ENCODE assay signal across 9 cellular contexts in the genomic region with DNA sequence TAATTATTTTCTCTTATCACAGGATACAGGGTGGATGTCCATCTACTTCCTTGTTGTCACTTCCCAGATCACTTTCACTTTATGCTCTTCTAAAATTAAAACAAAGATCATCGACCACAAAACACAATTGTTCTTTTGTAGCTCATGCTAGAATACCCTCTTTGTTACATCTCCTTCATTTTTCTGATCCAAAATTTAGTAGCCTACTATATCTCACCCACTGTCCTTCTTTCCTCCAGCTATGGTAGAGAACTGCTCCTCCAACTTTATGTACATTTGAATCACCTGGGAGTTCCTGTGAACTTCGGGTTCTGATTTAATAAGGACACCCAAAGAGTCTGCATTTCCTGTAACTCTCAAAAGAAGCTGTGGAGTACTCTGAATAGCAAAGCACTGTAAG. TPM values are rescaled to one million over a fixed set of nuclear protein-coding genes. Genes with fewer than 3 reads are reported as not detected.
A peak's percentile ranks its signal among the peaks of the same experiment; 100 is the strongest.
DNase-seq lines count a peak whose midpoint lies in the region; ATAC-seq and TF ChIP-seq lines count a peak whose summit lies in the region.
"Had no signal": no experiment of that assay in that cellular context is flagged by ENCODE, and none has a peak within 500 bp of the region (broad histone marks: within the 10 kb centered on the region; RNA-seq: fewer than 3 reads in every experiment).

No MANE protein-coding gene starts in this region.

- H3K4me3 Mint-ChIP-seq in activated naive CD4-positive, alpha-beta T cell treated with anti-CD3 and anti-CD28 coated beads for 36 hours: peak overlapping the region; percentile 92
- peak overlapping the region; percentile 94 for H3K4me3 Mint-ChIP-seq in activated CD8-positive, alpha-beta T cell treated with anti-CD3 and anti-CD28 coated beads, Interleukin-2, amount 10 ng/mL, durations not matched to agents 7 days and 5 days

- no peak for ATAC-seq in activated CD8-positive, alpha-beta T cell treated with anti-CD3 and anti-CD28 coated beads, Interleukin-2, amount 10 ng/mL, durations not matched to agents 7 days and 5 days
- ATAC-seq in lower lobe of right lung: no peak
- no peak for ATAC-seq in thoracic aorta (ENCODE audit: insufficient number of reproducible peaks, low FRiP score, low read depth)
- ATAC-seq in left lobe of liver: no peak
- ATAC-seq in GM18868 (IDR thresholded peaks at IDR 0.05; ENCODE audit: unreplicated experiment): no peak
- no peak for ATAC-seq in GM18520 (IDR thresholded peaks at IDR 0.05; ENCODE audit: unreplicated experiment)

- intact Hi-C loops in activated naive CD4-positive, alpha-beta T cell treated with anti-CD3 and anti-CD28 coated beads for 36 hours (cut with micrococcal nuclease): loop anchor here (5.0 kb wide), 1 partner anchor 875 kb away; a partner anchor contains a TSS
- intact Hi-C loops in lower lobe of right lung (cut with DNase I): no loop called here

- no peaks in the 10 kb centered on the region for H3K27me3 Mint-ChIP-seq in activated naive CD4-positive, alpha-beta T cell treated with anti-CD3 and anti-CD28 coated beads for 36 hours (ENCODE audit: low read depth)
- no peaks in the 10 kb centered on the region for H3K27me3 Mint-ChIP-seq in activated CD8-positive, alpha-beta T cell treated with anti-CD3 and anti-CD28 coated beads, Interleukin-2, amount 10 ng/mL, durations not matched to agents 7 days and 5 days (ENCODE audit: low read depth)

- H3K9me3 Mint-ChIP-seq in activated naive CD4-positive, alpha-beta T cell treated with anti-CD3 and anti-CD28 coated beads for 36 hours: peaks cover 2% of the 10 kb centered on the region
- H3K9me3 Mint-ChIP-seq in activated CD8-positive, alpha-beta T cell treated with anti-CD3 and anti-CD28 coated beads, Interleukin-2, amount 10 ng/mL, durations not matched to agents 7 days and 5 days (ENCODE audit: insufficient read depth): peaks cover 5% of the 10 kb centered on the region

- H3K27ac Mint-ChIP-seq in activated naive CD4-positive, alpha-beta T cell treated with anti-CD3 and anti-CD28 coated beads for 36 hours: peak overlapping the region; percentile 85
- peak overlapping the region; percentile 84 for H3K27ac Mint-ChIP-seq in activated CD8-positive, alpha-beta T cell treated with anti-CD3 and anti-CD28 coated beads, Interleukin-2, amount 10 ng/mL, durations not matched to agents 7 days and 5 days

- CTCF ChIA-PET in activated naive CD4-positive, alpha-beta T cell treated with anti-CD3 and anti-CD28 coated beads for 36 hours (lab: Charles Lee): interaction anchor here (0.8 kb wide), 1 partner anchor 291 kb away, joined by 3 read pairs; no protein-coding TSS in a partner anchor
- CTCF ChIA-PET in activated CD8-positive, alpha-beta T cell treated with anti-CD3 and anti-CD28 coated beads, Interleukin-2, amount 10 ng/mL, durations not matched to agents 7 days and 5 days (lab: Charles Lee): interaction anchor here (1.4 to 2.5 kb wide), 4 partner anchors 20 to 314 kb away, joined by 3 to 13 read pairs (median 8); no protein-coding TSS in a partner anchor

- H3K4me3 ChIP-seq in lower lobe of right lung (no peak overlapping the region), thoracic aorta (peak overlapping the region; percentile 30)

- TF ChIP-seq CTCF in lower lobe of right lung (IDR thresholded peaks at IDR 0.05) (no peak), thoracic aorta (IDR thresholded peaks at IDR 0.05) (no peak)

- no peak for DNase-seq in activated naive CD4-positive, alpha-beta T cell treated with anti-CD3 and anti-CD28 coated beads for 36 hours
- DNase-seq in activated naive CD4-positive, alpha-beta T cell treated with anti-CD3 and anti-CD28 coated beads, Interleukin-2, amount 50 U/mL, for 16 hours: no peak
- DNase-seq in activated CD8-positive, alpha-beta T cell treated with anti-CD3 and anti-CD28 coated beads, Interleukin-2, amount 10 ng/mL, durations not matched to agents 7 days and 5 days: no peak
- no peak for DNase-seq in lower lobe of right lung
- DNase-seq in thoracic aorta (ENCODE audit: low spot score): no peak
- DNase-seq in left lobe of liver (ENCODE audit: low spot score): no peak
- DNase-seq: NCI-H2029 had no signal

- H3K27me3 ChIP-seq in lower lobe of right lung (ENCODE audit: low read depth): no peaks in the 10 kb centered on the region
- H3K27me3 ChIP-seq in thoracic aorta (replicated peaks; ENCODE audit: insufficient read depth): no peaks in the 10 kb centered on the region

- H3K4me1 Mint-ChIP-seq in activated naive CD4-positive, alpha-beta T cell treated with anti-CD3 and anti-CD28 coated beads for 36 hours (ENCODE audit: low read depth): peaks cover 18% of the 10 kb centered on the region
- peaks cover 16% of the 10 kb centered on the region for H3K4me1 Mint-ChIP-seq in activated CD8-positive, alpha-beta T cell treated with anti-CD3 and anti-CD28 coated beads, Interleukin-2, amount 10 ng/mL, durations not matched to agents 7 days and 5 days (ENCODE audit: low read depth)

- H3K27ac ChIP-seq in lower lobe of right lung (peak overlapping the region; percentile 99), thoracic aorta (peak overlapping the region in 1 of 2 donors; percentile 72)

- H3K9me3 ChIP-seq in lower lobe of right lung (no peaks in the 10 kb centered on the region), thoracic aorta (no peaks in the 10 kb centered on the region)

- peaks cover 3% of the 10 kb centered on the region for H3K36me3 Mint-ChIP-seq in activated naive CD4-positive, alpha-beta T cell treated with anti-CD3 and anti-CD28 coated beads for 36 hours (ENCODE audit: low read depth)
- peaks cover 19% of the 10 kb centered on the region for H3K36me3 Mint-ChIP-seq in activated CD8-positive, alpha-beta T cell treated with anti-CD3 and anti-CD28 coated beads, Interleukin-2, amount 10 ng/mL, durations not matched to agents 7 days and 5 days (ENCODE audit: low read depth)

- H3K36me3 ChIP-seq in lower lobe of right lung: no peaks in the 10 kb centered on the region
- H3K36me3 ChIP-seq in thoracic aorta: no peaks in the 10 kb centered on the region

- POLR2A ChIA-PET in activated CD8-positive, alpha-beta T cell treated with anti-CD3 and anti-CD28 coated beads, Interleukin-2, amount 10 ng/mL, durations not matched to agents 7 days and 5 days (lab: Charles Lee): interaction anchor here (1.1 to 1.7 kb wide), 3 partner anchors 12 to 298 kb away, joined by 3 to 6 read pairs (median 4); no protein-coding TSS in a partner anchor

- peaks cover 17% of the 10 kb centered on the region for H3K4me1 ChIP-seq in lower lobe of right lung
- peaks cover 8 to 16% of the 10 kb centered on the region in 2 donors for H3K4me1 ChIP-seq in thoracic aorta (ENCODE audit: control insufficient read depth in 1 of 2, low read depth in 2 of 2)

RNA-seq across cellular contexts. Expression of a gene that starts 1.2 kb away (rescaled TPM):
- 10 to 100 TPM; 24.5 to 27.5 TPM for total RNA-seq in activated naive CD4-positive, alpha-beta T cell treated with anti-CD3 and anti-CD28 coated beads for 36 hours
- total RNA-seq in activated CD8-positive, alpha-beta T cell treated with anti-CD3 and anti-CD28 coated beads, Interleukin-2, amount 10 ng/mL, durations not matched to agents 7 days and 5 days: 10 to 100 TPM; 39.0 to 43.7 TPM
- total RNA-seq in lower lobe of right lung: 132 TPM
- 100 to 1,000 TPM; 131 to 191 TPM for total RNA-seq in thoracic aorta
- total RNA-seq in left lobe of liver: 24.7 TPM
